ENCODE assay signal across 8 cellular contexts in genomic region chr11:12111482-12112149, GRCh38. TPM values are rescaled to one million over a fixed set of nuclear protein-coding genes. Genes with fewer than 3 reads are reported as not detected.
DNase-seq lines count a peak whose midpoint lies in the region; ATAC-seq and TF ChIP-seq lines count a peak whose summit lies in the region.

No MANE protein-coding gene starts in this region.

- H3K36me3 Mint-ChIP-seq in activated CD4-positive, alpha-beta T cell treated with anti-CD3 and anti-CD28 coated beads, Interleukin-2, amount 10 ng/mL, durations not matched to agents 24 days and 14 days (ENCODE audit: low read depth): peaks cover 33% of the 10 kb centered on the region
- H3K36me3 Mint-ChIP-seq in brain: no peaks in the 10 kb centered on the region

- no peaks in the 10 kb centered on the region for H3K36me3 ChIP-seq in thoracic aorta

- H3K9me3 Mint-ChIP-seq in activated CD4-positive, alpha-beta T cell treated with anti-CD3 and anti-CD28 coated beads, Interleukin-2, amount 10 ng/mL, durations not matched to agents 24 days and 14 days: no peaks in the 10 kb centered on the region
- H3K9me3 Mint-ChIP-seq in brain: peaks cover 0 to 3% (median 0%) of the 10 kb centered on the region in 5 experiments

- peak overlapping the region; percentile 64 for H3K27ac Mint-ChIP-seq in activated CD4-positive, alpha-beta T cell treated with anti-CD3 and anti-CD28 coated beads, Interleukin-2, amount 10 ng/mL, durations not matched to agents 24 days and 14 days
- peak overlapping the region in 3 of 5 experiments; percentile 26 to 67 (median 50) for H3K27ac Mint-ChIP-seq in brain

- TF ChIP-seq CTCF in brain (conservative IDR thresholded peaks at IDR 0.05) (no peak), thoracic aorta (IDR thresholded peaks at IDR 0.05) (peak; percentile 6)

- peak; percentile 1 for ATAC-seq in left lobe of liver
- no peak for ATAC-seq in thoracic aorta (ENCODE audit: insufficient number of reproducible peaks, low FRiP score, low read depth)
- no peak for ATAC-seq in GM21576 (IDR thresholded peaks at IDR 0.05; ENCODE audit: unreplicated experiment)
- no peak for ATAC-seq in GM18907 (IDR thresholded peaks at IDR 0.05; ENCODE audit: unreplicated experiment)

- no peak for DNase-seq in activated CD4-positive, alpha-beta T cell treated with anti-CD3 and anti-CD28 coated beads, Interleukin-2, amount 10 ng/mL, durations not matched to agents 24 days and 14 days
- DNase-seq in activated CD4-positive, alpha-beta T cell treated with anti-CD3 and anti-CD28 coated beads for 1 hour: no peak
- DNase-seq in left lobe of liver (ENCODE audit: low spot score) (no peak), thoracic aorta (ENCODE audit: low spot score) (no peak), amniotic stem cell (lab: John Stamatoyannopoulos, UW) (no peak)

- H3K27ac ChIP-seq in thoracic aorta: peak overlapping the region; percentile 97 to 99

- H3K27me3 ChIP-seq in thoracic aorta (replicated peaks; ENCODE audit: insufficient read depth): no peaks in the 10 kb centered on the region

- peaks cover 18 to 44% of the 10 kb centered on the region in 2 donors for H3K4me1 ChIP-seq in thoracic aorta (ENCODE audit: control insufficient read depth in 1 of 2, low read depth in 2 of 2)

- H3K27me3 Mint-ChIP-seq in activated CD4-positive, alpha-beta T cell treated with anti-CD3 and anti-CD28 coated beads, Interleukin-2, amount 10 ng/mL, durations not matched to agents 24 days and 14 days: no peaks in the 10 kb centered on the region
- peaks cover 45% of the 10 kb centered on the region for H3K27me3 Mint-ChIP-seq in brain

- intact Hi-C loops in activated CD4-positive, alpha-beta T cell treated with anti-CD3 and anti-CD28 coated beads, Interleukin-2, amount 10 ng/mL, durations not matched to agents 24 days and 14 days (cut with micrococcal nuclease): loop anchor here (2.0 to 5.0 kb wide), 3 partner anchors 23 to 86 kb away; no protein-coding TSS in a partner anchor

- peak overlapping the region; percentile 95 for H3K4me3 ChIP-seq in thoracic aorta

- peak overlapping the region; percentile 89 for H3K4me3 Mint-ChIP-seq in activated CD4-positive, alpha-beta T cell treated with anti-CD3 and anti-CD28 coated beads, Interleukin-2, amount 10 ng/mL, durations not matched to agents 24 days and 14 days
- peak overlapping the region; percentile 78 to 86 (median 80) for H3K4me3 Mint-ChIP-seq in brain

- H3K9me3 ChIP-seq in thoracic aorta: no peaks in the 10 kb centered on the region

- peaks cover 54% of the 10 kb centered on the region for H3K4me1 Mint-ChIP-seq in activated CD4-positive, alpha-beta T cell treated with anti-CD3 and anti-CD28 coated beads, Interleukin-2, amount 10 ng/mL, durations not matched to agents 24 days and 14 days
- H3K4me1 Mint-ChIP-seq in brain: peaks cover 35% of the 10 kb centered on the region

RNA-seq across cellular contexts. Expression of gene MICAL2, which starts 1.2 kb away (rescaled TPM):
- 501 and 510 TPM in 2 replicates for total RNA-seq in activated CD4-positive, alpha-beta T cell treated with anti-CD3 and anti-CD28 coated beads, Interleukin-2, amount 10 ng/mL, durations not matched to agents 24 days and 14 days
- 62.9 TPM for polyA plus RNA-seq in brain (ENCODE audit: insufficient read depth, low read depth, low replicate concordance)
- total RNA-seq in left lobe of liver (47.8 TPM), thoracic aorta (100 to 1,000 TPM; 791 to 989 TPM)

Comparison
In these comparisons a context has a peak if more than half of its experiments do, and no peak if none do; other contexts are left out.
1. RNA of gene MICAL2, which starts 1.2 kb away (total RNA-seq): 791 to 989 TPM in thoracic aorta and 501 to 510 TPM in activated CD4-positive, alpha-beta T cell treated with anti-CD3 and anti-CD28 coated beads, Interleukin-2, amount 10 ng/mL, durations not matched to agents 24 days and 14 days; 47.8 TPM in left lobe of liver (single experiment); every median in the first group is over 10 times any median in the second.